In the genomic region with DNA sequence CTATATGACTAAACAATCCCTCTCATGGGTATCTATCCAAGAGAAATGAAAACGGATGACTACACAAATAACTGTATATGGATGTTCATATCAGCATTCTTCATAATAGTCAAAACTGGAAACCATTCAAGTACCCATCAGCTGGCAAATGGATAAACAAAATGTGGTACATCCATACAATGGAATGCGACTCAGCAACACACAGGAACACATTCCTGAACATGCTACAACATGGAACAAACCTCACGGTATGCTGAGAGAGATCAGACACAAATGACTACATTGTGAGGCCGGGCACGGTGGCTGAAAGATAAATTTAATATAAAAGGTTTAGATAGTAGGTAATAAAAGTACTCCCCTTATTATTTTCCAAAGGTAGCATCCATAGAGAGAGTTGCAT, we compare ENCODE assay signal across 19 cellular contexts. TPM values are rescaled to one million over a fixed set of nuclear protein-coding genes. Genes with fewer than 3 reads are reported as not detected.
DNase-seq lines count a peak whose midpoint lies in the region; ATAC-seq, FAIRE-seq and TF ChIP-seq lines count a peak whose summit lies in the region.
"Had no signal": no experiment of that assay in that cellular context is flagged by ENCODE, and none has a peak within 500 bp of the region (broad histone marks: within the 10 kb centered on the region; RNA-seq: fewer than 3 reads in every experiment).

No MANE protein-coding gene starts in this region.

- H2AK5ac ChIP-seq in H9 (ENCODE audit: insufficient read length, low read length) = no peak overlapping the region

- H3T11ph ChIP-seq in H9 (ENCODE audit: low read length) = no peak overlapping the region

- H3K9ac ChIP-seq in keratinocyte (ENCODE audit: control insufficient read depth, extremely low read depth, insufficient read depth, low read length) (no peak overlapping the region), H9 (ENCODE audit: extremely low read depth, insufficient read length, low read length) (no peak overlapping the region), neural progenitor cell (no peak overlapping the region)

- peaks cover 27% of the 10 kb centered on the region for H3K4me1 ChIP-seq in keratinocyte (ENCODE audit: control insufficient read depth, extremely low read depth, insufficient read depth, low read length)
- H3K4me1 ChIP-seq in H9 (ENCODE audit: insufficient read depth, low read length) = no peaks in the 10 kb centered on the region
- H3K4me1 ChIP-seq in neural progenitor cell = peaks cover 7% of the 10 kb centered on the region

- no peak overlapping the region for H4K8ac ChIP-seq in H9 (replicated peaks; ENCODE audit: insufficient read length, low read depth, low read length)

- H3K4me3 ChIP-seq in keratinocyte (ENCODE audit: control insufficient read depth in 2 of 3, extremely low read depth in 1 of 3, insufficient read depth in 2 of 3, low read depth in 1 of 3, low read length in 3 of 3) (no peak overlapping the region), neural progenitor cell (no peak overlapping the region)
- H3K4me3 ChIP-seq: PC-9 had no signal

- H2BK15ac ChIP-seq in H9 (ENCODE audit: low read depth, low read length) = no peak overlapping the region

- no peak overlapping the region for H2BK12ac ChIP-seq in H9 (ENCODE audit: insufficient read length, low read depth, low read length)

- no peaks in the 10 kb centered on the region for H3K9me1 ChIP-seq in keratinocyte (ENCODE audit: control insufficient read depth, extremely low read depth, insufficient read depth, low read length)

- no peaks in the 10 kb centered on the region for H3K23me2 ChIP-seq in H9 (ENCODE audit: insufficient read length, low read depth, low read length, poor library complexity, severe bottlenecking)

- no peak overlapping the region for H4K91ac ChIP-seq in H9 (ENCODE audit: insufficient read length, low read depth, low read length)

- no peak overlapping the region for H3K4ac ChIP-seq in H9 (ENCODE audit: low read depth, low read length)

- H3K36me3 ChIP-seq in keratinocyte (ENCODE audit: control insufficient read depth in 2 of 2, extremely low read depth in 1 of 2, insufficient read depth in 2 of 2, low read length in 2 of 2) (peaks cover 3 to 9% of the 10 kb centered on the region in 2 experiments), neural progenitor cell (no peaks in the 10 kb centered on the region)

- POLR2A ChIA-PET in RWPE1 (lab: Yijun Ruan, JAX; ENCODE audit: low non-redundant PET) = no interaction called here

- H3K9me3 ChIP-seq in keratinocyte (ENCODE audit: control insufficient read depth, low read depth, low read length) (no peaks in the 10 kb centered on the region), H9 (ENCODE audit: control insufficient read depth, low read depth, low read length) (no peaks in the 10 kb centered on the region), neural progenitor cell (ENCODE audit: low read depth) (no peaks in the 10 kb centered on the region)

- H3K79me2 ChIP-seq in keratinocyte (ENCODE audit: control insufficient read depth, insufficient read depth, low read length) (no peaks in the 10 kb centered on the region), H9 (ENCODE audit: insufficient read depth, low read length) (no peaks in the 10 kb centered on the region), neural progenitor cell (ENCODE audit: low read depth) (no peaks in the 10 kb centered on the region)

- dilution Hi-C loops in keratinocyte (cut with MboI; ENCODE audit: extremely low pct_ligation_motif_present, low sequenced_read_pairs) = no loop called here

- H3K18ac ChIP-seq in H9 (ENCODE audit: insufficient read length, low read depth, low read length) = no peak overlapping the region

- peaks cover 52% of the 10 kb centered on the region for H3K4me1 Mint-ChIP-seq in activated naive CD4-positive, alpha-beta T cell treated with anti-CD3 and anti-CD28 coated beads, Interleukin-2, amount 10 ng/mL, durations not matched to agents 7 days and 5 days
- peaks cover 66% of the 10 kb centered on the region for H3K4me1 Mint-ChIP-seq in activated T-helper 17 cell treated with anti-CD3 and anti-CD28 coated beads, Interleukin-2, amount 50 U/mL, for 72 hours
- peaks cover 12 to 16% of the 10 kb centered on the region in 2 experiments for H3K4me1 Mint-ChIP-seq in H9
- H3K4me1 Mint-ChIP-seq in neural progenitor cell = peaks cover 5% of the 10 kb centered on the region

- H3K9me3 Mint-ChIP-seq in activated naive CD4-positive, alpha-beta T cell treated with anti-CD3 and anti-CD28 coated beads, Interleukin-2, amount 10 ng/mL, durations not matched to agents 7 days and 5 days = no peaks in the 10 kb centered on the region
- peaks cover 4% of the 10 kb centered on the region for H3K9me3 Mint-ChIP-seq in activated T-helper 17 cell treated with anti-CD3 and anti-CD28 coated beads, Interleukin-2, amount 50 U/mL, for 72 hours
- H3K9me3 Mint-ChIP-seq in H9 = no peaks in the 10 kb centered on the region
- no peaks in the 10 kb centered on the region for H3K9me3 Mint-ChIP-seq in neural progenitor cell
- H3K9me3 Mint-ChIP-seq: HFFc6 had no signal

- H3K56ac ChIP-seq in H9 (ENCODE audit: insufficient read length, low read depth, low read length) = no peak overlapping the region

- no peaks in the 10 kb centered on the region for H3K79me1 ChIP-seq in H9 (ENCODE audit: insufficient read depth, low read depth, low read length, poor library complexity, severe bottlenecking)

- H2BK120ac ChIP-seq in H9 (ENCODE audit: low read depth, low read length, poor library complexity, severe bottlenecking) = no peak overlapping the region

- H3K27me3 ChIP-seq in keratinocyte (ENCODE audit: control insufficient read depth, extremely low read depth, insufficient read depth, low read length) = no peaks in the 10 kb centered on the region
- H3K27me3 ChIP-seq in H9 (ENCODE audit: insufficient read depth, low read length) = no peaks in the 10 kb centered on the region
- H3K27me3 ChIP-seq in neural progenitor cell = no peaks in the 10 kb centered on the region

- FAIRE-seq in keratinocyte (lab: Jason Lieb, UNC) = peak; percentile 74

- H3K23ac ChIP-seq in H9 (ENCODE audit: insufficient read length, low read depth, low read length) = no peak overlapping the region

- no peak overlapping the region for H3K27ac ChIP-seq in RWPE1
- peak overlapping the region; percentile 32 for H3K27ac ChIP-seq in keratinocyte (ENCODE audit: control insufficient read depth, insufficient read depth, low read length)
- no peak overlapping the region for H3K27ac ChIP-seq in H9 (ENCODE audit: insufficient read length, low read depth, low read length)
- H3K27ac ChIP-seq in neural progenitor cell = no peak overlapping the region
- H3K27ac ChIP-seq: PC-9 had no signal

- CTCF ChIA-PET in activated naive CD4-positive, alpha-beta T cell treated with anti-CD3 and anti-CD28 coated beads, Interleukin-2, amount 10 ng/mL, durations not matched to agents 7 days and 5 days (lab: Charles Lee) = no interaction called here
- CTCF ChIA-PET in RWPE1 (lab: Yijun Ruan, JAX) = no interaction called here

- no peak for ATAC-seq in activated T-helper 17 cell treated with anti-CD3 and anti-CD28 coated beads, Interleukin-2, amount 50 U/mL, for 72 hours (replicated peaks)
- ATAC-seq in HG02763 (IDR thresholded peaks at IDR 0.05; ENCODE audit: unreplicated experiment) = no peak
- ATAC-seq: Right ventricle myocardium inferior had no signal

- H3F3A ChIP-seq in neural progenitor cell (ENCODE audit: low read depth) = no peaks in the 10 kb centered on the region

- H4K20me1 ChIP-seq in keratinocyte (ENCODE audit: control insufficient read depth, extremely low read depth, insufficient read depth, low read length) (no peaks in the 10 kb centered on the region), H9 (ENCODE audit: control insufficient read depth, insufficient read depth, insufficient read length) (no peaks in the 10 kb centered on the region), neural progenitor cell (ENCODE audit: low read depth) (no peaks in the 10 kb centered on the region)

- no peak for TF ChIP-seq CTCF in RWPE1 (conservative IDR thresholded peaks at IDR 0.05; ENCODE audit: low read depth)
- no peak for TF ChIP-seq CTCF in keratinocyte (optimal IDR thresholded peaks at IDR 0.05 in 1 of 3, IDR thresholded peaks at IDR 0.05 in 1 of 3, conservative IDR thresholded peaks at IDR 0.05 in 1 of 3; ENCODE audit: extremely low read depth in 1 of 3, insufficient read depth in 2 of 3, low read length in 3 of 3)
- TF ChIP-seq CTCF in H9 (conservative IDR thresholded peaks at IDR 0.05) = no peak
- no peak for TF ChIP-seq CTCF in neural progenitor cell (IDR thresholded peaks at IDR 0.05)

- no peak overlapping the region for H3K4me3 Mint-ChIP-seq in activated naive CD4-positive, alpha-beta T cell treated with anti-CD3 and anti-CD28 coated beads, Interleukin-2, amount 10 ng/mL, durations not matched to agents 7 days and 5 days
- peak overlapping the region; percentile 78 for H3K4me3 Mint-ChIP-seq in activated T-helper 17 cell treated with anti-CD3 and anti-CD28 coated beads, Interleukin-2, amount 50 U/mL, for 72 hours
- H3K4me3 Mint-ChIP-seq in H9 = no peak overlapping the region
- H3K4me3 Mint-ChIP-seq in neural progenitor cell = no peak overlapping the region
- H3K4me3 Mint-ChIP-seq: HFFc6 had no signal

- H3K4me2 ChIP-seq in keratinocyte (ENCODE audit: control insufficient read depth, extremely low read depth, insufficient read depth, low read depth, low read length) (peak overlapping the region; percentile 61), H9 (ENCODE audit: insufficient read depth, insufficient read length, low read length) (no peak overlapping the region), neural progenitor cell (no peak overlapping the region)
- H3K4me2 ChIP-seq: PC-9 had no signal

- H3K27ac Mint-ChIP-seq in activated naive CD4-positive, alpha-beta T cell treated with anti-CD3 and anti-CD28 coated beads, Interleukin-2, amount 10 ng/mL, durations not matched to agents 7 days and 5 days = peak overlapping the region; percentile 2
- H3K27ac Mint-ChIP-seq in activated T-helper 17 cell treated with anti-CD3 and anti-CD28 coated beads, Interleukin-2, amount 50 U/mL, for 72 hours = peak overlapping the region; percentile 94
- H3K27ac Mint-ChIP-seq in H9 (no peak overlapping the region), neural progenitor cell (no peak overlapping the region)
- H3K27ac Mint-ChIP-seq: HFFc6 had no signal

- peaks cover 26% of the 10 kb centered on the region for H3K36me3 Mint-ChIP-seq in activated naive CD4-positive, alpha-beta T cell treated with anti-CD3 and anti-CD28 coated beads, Interleukin-2, amount 10 ng/mL, durations not matched to agents 7 days and 5 days
- H3K36me3 Mint-ChIP-seq in activated T-helper 17 cell treated with anti-CD3 and anti-CD28 coated beads, Interleukin-2, amount 50 U/mL, for 72 hours (ENCODE audit: low read depth) = peaks cover 97% of the 10 kb centered on the region
- H3K36me3 Mint-ChIP-seq in H9 (ENCODE audit: insufficient read depth in 1 of 3, low read depth in 3 of 3) = no peaks in the 10 kb centered on the region; a peak in 1 of 7 replicates
- no peaks in the 10 kb centered on the region for H3K36me3 Mint-ChIP-seq in neural progenitor cell

- no peak overlapping the region for H2BK20ac ChIP-seq in H9 (ENCODE audit: low read depth, low read length, poor library complexity, severe bottlenecking)

- H4K5ac ChIP-seq in H9 (ENCODE audit: insufficient read length, low read depth, low read length) = no peak overlapping the region

- H2AFZ ChIP-seq in keratinocyte (ENCODE audit: control insufficient read depth, low read length) (no peak overlapping the region), H9 (ENCODE audit: low read length) (no peak overlapping the region), neural progenitor cell (replicated peaks) (no peak overlapping the region)
- H2AFZ ChIP-seq: PC-9 had no signal

- H2BK5ac ChIP-seq in H9 (ENCODE audit: insufficient read length, low read length) = no peak overlapping the region

- H3K14ac ChIP-seq in H9 (ENCODE audit: insufficient read depth, low read length) = no peak overlapping the region

- no CpG with 5 or more reads among the region's 5 CpGs for WGBS in H9 (ENCODE audit: extremely low coverage, insufficient read length, low lambda C conversion rate)

- H3K27me3 Mint-ChIP-seq in activated naive CD4-positive, alpha-beta T cell treated with anti-CD3 and anti-CD28 coated beads, Interleukin-2, amount 10 ng/mL, durations not matched to agents 7 days and 5 days = peaks cover 10% of the 10 kb centered on the region
- H3K27me3 Mint-ChIP-seq in activated T-helper 17 cell treated with anti-CD3 and anti-CD28 coated beads, Interleukin-2, amount 50 U/mL, for 72 hours = no peaks in the 10 kb centered on the region
- H3K27me3 Mint-ChIP-seq in H9 (ENCODE audit: low read depth) (no peaks in the 10 kb centered on the region), neural progenitor cell (ENCODE audit: insufficient read depth, low read depth) (peaks cover 2% of the 10 kb centered on the region)

- DNase-seq in activated naive CD4-positive, alpha-beta T cell treated with anti-CD3 and anti-CD28 coated beads, Interleukin-2, amount 10 ng/mL, durations not matched to agents 7 days and 5 days = no peak
- DNase-seq in activated naive CD4-positive, alpha-beta T cell (lab: John Stamatoyannopoulos, UW) = no peak
- peak; percentile 32 for DNase-seq in RWPE1 (ENCODE audit: low spot score)
- DNase-seq in keratinocyte (ENCODE audit: low read depth, low spot score) = peak; percentile 66
- DNase-seq in H9 = no peak
- no peak for DNase-seq in neural progenitor cell (ENCODE audit: low spot score)
- DNase-seq: DMS153, EL, GOT3, HFFc6, MM.1S, NCI-H1105 treated with DMSO at 0.1 percent for 48 hours, NCI-H187, NCI-H446, PC-9 had no signal

RNA-seq across cellular contexts. Expression of a gene that starts 42.6 kb away (rescaled TPM):
- total RNA-seq in activated T-helper 17 cell treated with anti-CD3 and anti-CD28 coated beads, Interleukin-2, amount 50 U/mL, for 72 hours = 100 to 1,000 TPM; 207 to 271 TPM
- 0.01 TPM in 1 of 3 replicates, not detected in the others for polyA plus RNA-seq in keratinocyte
- polyA plus RNA-seq in keratinocyte (2011; ENCODE audit: low read depth) = not detected
- polyA plus RNA-seq in keratinocyte (2011; cell fraction: cytosol; rRNA removed) = not detected in 2 replicates
- polyA plus RNA-seq in keratinocyte (2011; cell fraction: nucleus; rRNA removed) = not detected in 2 replicates
- not detected in 2 replicates for polyA plus RNA-seq in keratinocyte (2012; ENCODE audit: low replicate concordance)
- polyA minus RNA-seq in keratinocyte = not detected in 3 replicates
- polyA minus RNA-seq in keratinocyte (2011; cell fraction: cytosol; rRNA and poly(A)+ RNA removed) = not detected
- not detected in 2 replicates for polyA minus RNA-seq in keratinocyte (2011; cell fraction: nucleus; rRNA and poly(A)+ RNA removed)
- 0.07 and 0.09 TPM in 2 replicates for total RNA-seq in H9 (2021)
- not detected in 2 replicates for total RNA-seq in neural progenitor cell (ENCODE audit: low replicate concordance)
- total RNA-seq: HFFc6, PC-9 had no signal
- polyA plus RNA-seq: BJ had no signal

Comparison
In these comparisons a context has a peak if more than half of its experiments do, and no peak if none do; other contexts are left out.
1. DNase-seq: peak in RWPE1 (single experiment) and keratinocyte (single experiment); none in activated naive CD4-positive, alpha-beta T cell treated with anti-CD3 and anti-CD28 coated beads, Interleukin-2, amount 10 ng/mL, durations not matched to agents 7 days and 5 days (single experiment), activated naive CD4-positive, alpha-beta T cell (0 of 4), H9 (single experiment) and neural progenitor cell (single experiment).
2. H3K27ac Mint-ChIP-seq: peak in activated naive CD4-positive, alpha-beta T cell treated with anti-CD3 and anti-CD28 coated beads, Interleukin-2, amount 10 ng/mL, durations not matched to agents 7 days and 5 days (single experiment) and activated T-helper 17 cell treated with anti-CD3 and anti-CD28 coated beads, Interleukin-2, amount 50 U/mL, for 72 hours (single experiment); none in H9 (0 of 3) and neural progenitor cell (single experiment).
3. RNA of a gene that starts 42.6 kb away (total RNA-seq): 207 to 271 TPM in activated T-helper 17 cell treated with anti-CD3 and anti-CD28 coated beads, Interleukin-2, amount 50 U/mL, for 72 hours; 0.07 to 0.09 TPM in H9 and not detected in neural progenitor cell; every median in the first group is over 100 times any median in the second.